Comparison of ENCODE assay signal across 19 cellular contexts in the genomic region with DNA sequence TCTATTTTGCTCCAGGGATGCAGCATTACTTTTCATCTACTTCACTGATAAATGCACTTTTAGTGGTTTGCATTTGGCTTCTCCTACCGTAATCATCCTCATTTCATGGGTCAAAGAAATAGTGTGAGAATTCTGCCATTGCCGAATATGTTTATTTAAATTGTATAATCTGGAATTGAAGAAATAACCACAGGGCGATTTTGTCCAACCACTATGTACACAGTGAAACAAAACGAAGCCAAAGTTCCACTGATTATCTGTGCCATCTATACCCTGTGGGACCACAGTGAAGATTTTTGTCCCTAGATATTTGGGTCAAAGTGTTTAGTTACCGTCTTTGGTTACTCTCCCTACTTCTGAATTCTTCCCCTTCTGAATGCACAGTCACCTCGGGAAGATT.
DNase-seq lines count a peak whose midpoint lies in the region; ATAC-seq lines count a peak whose summit lies in the region.
"Had no signal": no experiment of that assay in that cellular context is flagged by ENCODE, and none has a peak within 500 bp of the region (broad histone marks: within the 10 kb centered on the region; RNA-seq: fewer than 3 reads in every experiment).

No MANE protein-coding gene starts in this region.

- H3K9me3 ChIP-seq in adipocyte (ENCODE audit: control insufficient read depth, low read length) = peaks cover 19% of the 10 kb centered on the region
- H3K9me3 ChIP-seq in MG63 = peaks cover 3% of the 10 kb centered on the region; the same call in 1 of the 2 replicates
- H3K9me3 ChIP-seq: BLaER1, Caco-2 had no signal

- no peaks in the 10 kb centered on the region for H3K27me3 ChIP-seq in adipocyte (replicated peaks; ENCODE audit: control insufficient read depth, insufficient read depth, low read length)
- no peaks in the 10 kb centered on the region for H3K27me3 ChIP-seq in MG63
- H3K27me3 ChIP-seq: BLaER1 had no signal

- H3K4me3 ChIP-seq in adipocyte (ENCODE audit: low read length) (no peak overlapping the region), MG63 (no peak overlapping the region)
- H3K4me3 ChIP-seq: BLaER1, GM12878, GM23248 had no signal

- peaks cover 24% of the 10 kb centered on the region for H3K4me1 ChIP-seq in adipocyte (ENCODE audit: control insufficient read depth, insufficient read depth, low read length)
- H3K4me1 ChIP-seq: BLaER1, Caco-2 had no signal

- H3K36me3 ChIP-seq in adipocyte (ENCODE audit: control insufficient read depth, insufficient read depth, low read length, severe bottlenecking) = no peaks in the 10 kb centered on the region
- no peaks in the 10 kb centered on the region; the same call in 1 of the 2 replicates for H3K36me3 ChIP-seq in MG63
- H3K36me3 ChIP-seq: BLaER1 had no signal

- no peak for ATAC-seq in HG03571 (IDR thresholded peaks at IDR 0.05; ENCODE audit: unreplicated experiment)
- ATAC-seq: CD8-positive, alpha-beta T cell; GM12878; HCT116 had no signal

- H3K9ac ChIP-seq in adipocyte (ENCODE audit: low read length) = no peak overlapping the region
- H3K9ac ChIP-seq: BLaER1, GM23248 had no signal

- DNase-seq in H4 (ENCODE audit: low spot score) (peak; percentile 42), adipocyte (ENCODE audit: low read depth) (peak; percentile 14), fibroblast of gingiva (ENCODE audit: low read depth) (peak; percentile 38), iris pigment epithelial cell (ENCODE audit: low read depth) (peak; percentile 43), NOMO-1 (lab: John Stamatoyannopoulos, UW; ENCODE audit: unreplicated experiment in 2 of 2) (no peak), MG63 (no peak), NCI-H82 (lab: John Stamatoyannopoulos, UW) (no peak)
- DNase-seq: Caco-2; CD4-positive, CD25-positive, alpha-beta regulatory T cell; CD8-positive, alpha-beta T cell; DMS79; EL; GDM1; GM23248; H9 had no signal

Comparison
In these comparisons a context has a peak if more than half of its experiments do, and no peak if none do; other contexts are left out.
1. DNase-seq: peak in H4 (single experiment), adipocyte (single experiment), fibroblast of gingiva (single experiment) and iris pigment epithelial cell (single experiment); none in NOMO-1 (0 of 2), MG63 (single experiment) and NCI-H82 (single experiment).